7 cellular contexts compared by ENCODE assay signal in genomic region chr20:3786126-3786484, GRCh38. TPM values are rescaled to one million over a fixed set of nuclear protein-coding genes. Genes with fewer than 3 reads are reported as not detected.
DNase-seq lines count a peak whose midpoint lies in the region; ATAC-seq lines count a peak whose summit lies in the region.

No MANE protein-coding gene starts in this region.

- POLR2A ChIA-PET in activated CD4-positive, alpha-beta memory T cell treated with anti-CD3 and anti-CD28 coated beads for 36 hours (lab: Charles Lee), result interaction anchor here (0.8 to 3.4 kb wide), 5 partner anchors 18 to 69 kb away, joined by 3 to 27 read pairs (median 5); partner anchors contain the start of genes ADISSP and AP5S1
- POLR2A ChIA-PET in naive thymus-derived CD8-positive, alpha-beta T cell (lab: Charles Lee), result interaction anchor here (0.5 to 6.4 kb wide), 12 partner anchors 8 to 299 kb away, joined by 3 to 52 read pairs (median 4); partner anchors contain the start of genes ADISSP and CDC25B

- H3K4me3 Mint-ChIP-seq in activated CD4-positive, alpha-beta memory T cell treated with anti-CD3 and anti-CD28 coated beads for 36 hours, result peak overlapping the region; percentile 83
- peak overlapping the region; percentile 68 to 89 (median 82) for H3K4me3 Mint-ChIP-seq in naive thymus-derived CD8-positive, alpha-beta T cell

- H3K36me3 Mint-ChIP-seq in activated CD4-positive, alpha-beta memory T cell treated with anti-CD3 and anti-CD28 coated beads for 36 hours, result peaks cover 6% of the 10 kb centered on the region
- no peaks in the 10 kb centered on the region for H3K36me3 Mint-ChIP-seq in naive thymus-derived CD8-positive, alpha-beta T cell

- no peaks in the 10 kb centered on the region for H3K9me3 ChIP-seq in ES-I3 (ENCODE audit: control insufficient read depth, insufficient read depth, low read length)
- H3K9me3 ChIP-seq in esophagus (ENCODE audit: control insufficient read depth in 2 of 2, insufficient read depth in 1 of 2, low read depth in 1 of 2, low read length in 1 of 2), result no peaks in the 10 kb centered on the region

- ATAC-seq in GM21717 (IDR thresholded peaks at IDR 0.05; ENCODE audit: unreplicated experiment), result peak; percentile 15
- ATAC-seq in naive thymus-derived CD8-positive, alpha-beta T cell, result peak; percentile 39 to 58
- ATAC-seq in GM21529 (IDR thresholded peaks at IDR 0.05; ENCODE audit: unreplicated experiment), result no peak

- CTCF ChIA-PET in activated CD4-positive, alpha-beta memory T cell treated with anti-CD3 and anti-CD28 coated beads for 36 hours (lab: Charles Lee), result interaction anchor here (0.6 to 10.4 kb wide), 13 partner anchors 8 to 299 kb away, joined by 3 to 180 read pairs (median 6); partner anchors contain the start of genes ADISSP and AP5S1

- peak overlapping the region; percentile 84 to 92 for H3K27ac ChIP-seq in esophagus (ENCODE audit: low read depth in 2 of 2, low read length in 1 of 2)

- no peaks in the 10 kb centered on the region; the same call in 1 of the 2 replicates for H3K4me1 ChIP-seq in ES-I3 (ENCODE audit: insufficient read depth, low read length)
- H3K4me1 ChIP-seq in esophagus (ENCODE audit: control insufficient read depth in 2 of 2, insufficient read depth in 2 of 2, low read length in 1 of 2), result peaks cover 18 to 39% of the 10 kb centered on the region in 2 donors

- no peaks in the 10 kb centered on the region for H3K27me3 ChIP-seq in esophagus (ENCODE audit: control insufficient read depth in 1 of 2, insufficient read depth in 2 of 2, low read length in 2 of 2)

- no peaks in the 10 kb centered on the region for H3K9me3 Mint-ChIP-seq in activated CD4-positive, alpha-beta memory T cell treated with anti-CD3 and anti-CD28 coated beads for 36 hours
- no peaks in the 10 kb centered on the region for H3K9me3 Mint-ChIP-seq in naive thymus-derived CD8-positive, alpha-beta T cell

- H3K9ac ChIP-seq in ES-I3 (ENCODE audit: low read depth, low read length), result peak overlapping the region; percentile 47

- H3K27ac Mint-ChIP-seq in activated CD4-positive, alpha-beta memory T cell treated with anti-CD3 and anti-CD28 coated beads for 36 hours, result peak overlapping the region; percentile 79
- H3K27ac Mint-ChIP-seq in naive thymus-derived CD8-positive, alpha-beta T cell, result peak overlapping the region in 8 of 10 donors; percentile 67 to 90 (median 85)

- 2 to 3% methylated on average over 30 to 35 of the region's 35 CpGs for WGBS in esophagus, 2 donors

- peaks cover 44% of the 10 kb centered on the region for H3K4me1 Mint-ChIP-seq in activated CD4-positive, alpha-beta memory T cell treated with anti-CD3 and anti-CD28 coated beads for 36 hours (ENCODE audit: low read depth)
- H3K4me1 Mint-ChIP-seq in naive thymus-derived CD8-positive, alpha-beta T cell, result peaks cover 17 to 52% (median 45%) of the 10 kb centered on the region in 4 donors

- H3K36me3 ChIP-seq in ES-I3 (ENCODE audit: insufficient read depth, low read length) (no peaks in the 10 kb centered on the region; the same call in 1 of the 2 replicates), esophagus (ENCODE audit: control insufficient read depth in 2 of 2, insufficient read depth in 2 of 2, low read length in 1 of 2) (peaks cover 0 to 9% of the 10 kb centered on the region in 2 donors)

- H3K27me3 Mint-ChIP-seq in activated CD4-positive, alpha-beta memory T cell treated with anti-CD3 and anti-CD28 coated beads for 36 hours, result no peaks in the 10 kb centered on the region
- H3K27me3 Mint-ChIP-seq in naive thymus-derived CD8-positive, alpha-beta T cell, result no peaks in the 10 kb centered on the region

- peak overlapping the region; percentile 81 to 86 for H3K4me3 ChIP-seq in esophagus (ENCODE audit: low read depth in 1 of 2, low read length in 2 of 2)

- peak; percentile 74 for DNase-seq in M059J (ENCODE audit: low read depth)
- peak; percentile 64 for DNase-seq in activated CD4-positive, alpha-beta memory T cell treated with anti-CD3 and anti-CD28 coated beads for 36 hours
- peak in 6 of 10 donors; percentile 33 to 50 (median 40) for DNase-seq in naive thymus-derived CD8-positive, alpha-beta T cell

- intact Hi-C loops in activated CD4-positive, alpha-beta memory T cell treated with anti-CD3 and anti-CD28 coated beads for 36 hours (cut with micrococcal nuclease), result loop anchor here (10.0 kb wide), 1 partner anchor 299 kb away; no protein-coding TSS in a partner anchor

RNA-seq across cellular contexts. Expression of gene CENPB, which starts 0.4 kb away (rescaled TPM):
- total RNA-seq in M059J (2014; rRNA removed; shearing (Covaris generic)), result 80.2 and 161 TPM in 2 replicates
- 10 to 100 TPM; 50.1 to 51.9 TPM for total RNA-seq in activated CD4-positive, alpha-beta memory T cell treated with anti-CD3 and anti-CD28 coated beads for 36 hours
- 10 to 100 TPM; 33.3 to 43.4 TPM for polyA plus RNA-seq in esophagus
- total RNA-seq in naive thymus-derived CD8-positive, alpha-beta T cell, result 10 to 100 TPM; 45.8 to 48.6 TPM
- polyA plus RNA-seq in naive thymus-derived CD8-positive, alpha-beta T cell, result 1 to 10 TPM; 1.0 to 1.7 (median 1.4) TPM

RNA-seq across cellular contexts. Expression of gene SPEF1, which starts 4.9 kb away (rescaled TPM):
- total RNA-seq in M059J (2014; rRNA removed; shearing (Covaris generic)), result 0.27 and 0.34 TPM in 2 replicates
- total RNA-seq in activated CD4-positive, alpha-beta memory T cell treated with anti-CD3 and anti-CD28 coated beads for 36 hours, result under 1 TPM in 1 of 2 experiments, not detected in 1; 0.17 TPM
- polyA plus RNA-seq in esophagus, result under 1 TPM; 0.07 to 0.08 TPM
- total RNA-seq in naive thymus-derived CD8-positive, alpha-beta T cell, result under 1 TPM in 1 of 2 experiments, not detected in 1; 0.33 TPM
- polyA plus RNA-seq in naive thymus-derived CD8-positive, alpha-beta T cell, result not detected

RNA-seq across cellular contexts. Expression of gene CDC25B, which starts 10.0 kb away (rescaled TPM):
- 67.5 and 104 TPM in 2 replicates for total RNA-seq in M059J (2014; rRNA removed; shearing (Covaris generic))
- 100 to 1,000 TPM; 120 to 128 TPM for total RNA-seq in activated CD4-positive, alpha-beta memory T cell treated with anti-CD3 and anti-CD28 coated beads for 36 hours
- 10 to 100 TPM; 15.6 to 21.8 TPM for polyA plus RNA-seq in esophagus
- total RNA-seq in naive thymus-derived CD8-positive, alpha-beta T cell, result 100 to 1,000 TPM; 320 to 336 TPM
- polyA plus RNA-seq in naive thymus-derived CD8-positive, alpha-beta T cell, result 10 to 100 TPM; 38.1 to 49.7 (median 42.0) TPM

RNA-seq across cellular contexts. Expression of gene ADISSP, which starts 18.6 kb away (rescaled TPM):
- 26.8 and 39.1 TPM in 2 replicates for total RNA-seq in M059J (2014; rRNA removed; shearing (Covaris generic))
- 10 to 100 TPM; 50.6 to 51.4 TPM for total RNA-seq in activated CD4-positive, alpha-beta memory T cell treated with anti-CD3 and anti-CD28 coated beads for 36 hours
- 10 to 100 TPM; 18.0 to 33.2 TPM for polyA plus RNA-seq in esophagus
- total RNA-seq in naive thymus-derived CD8-positive, alpha-beta T cell, result 10 to 100 TPM; 19.5 to 19.6 TPM
- polyA plus RNA-seq in naive thymus-derived CD8-positive, alpha-beta T cell, result 10 to 100 TPM; 17.6 to 32.4 (median 22.2) TPM

RNA-seq across cellular contexts. Expression of gene AP5S1, which starts 34.2 kb away (rescaled TPM):
- 35.7 and 41.4 TPM in 2 replicates for total RNA-seq in M059J (2014; rRNA removed; shearing (Covaris generic))
- total RNA-seq in activated CD4-positive, alpha-beta memory T cell treated with anti-CD3 and anti-CD28 coated beads for 36 hours, result 1 to 10 TPM; 9.1 to 10.0 TPM
- polyA plus RNA-seq in esophagus, result 1 to 10 TPM; 4.6 to 7.9 TPM
- 10 to 100 TPM; 12.6 to 14.5 TPM for total RNA-seq in naive thymus-derived CD8-positive, alpha-beta T cell
- 10 to 100 TPM; 10.1 to 21.8 (median 19.3) TPM for polyA plus RNA-seq in naive thymus-derived CD8-positive, alpha-beta T cell
